Comparison of ENCODE assay signal across 10 cellular contexts in genomic region chr1:207873055-207873890, GRCh38. TPM values are rescaled to one million over a fixed set of nuclear protein-coding genes. Genes with fewer than 3 reads are reported as not detected.
DNase-seq lines count a peak whose midpoint lies in the region; ATAC-seq, FAIRE-seq and TF ChIP-seq lines count a peak whose summit lies in the region.
"Had no signal": no experiment of that assay in that cellular context is flagged by ENCODE, and none has a peak within 500 bp of the region (broad histone marks: within the 10 kb centered on the region; RNA-seq: fewer than 3 reads in every experiment).

No MANE protein-coding gene starts in this region.

- H3K36me3 ChIP-seq in spleen = no peaks in the 10 kb centered on the region

- no peak for TF ChIP-seq CTCF in spleen (IDR thresholded peaks at IDR 0.05 in 8 of 11, conservative IDR thresholded peaks at IDR 0.05 in 3 of 11)
- TF ChIP-seq CTCF in chondrocyte (IDR thresholded peaks at IDR 0.05) = no peak

- H3K27ac Mint-ChIP-seq in activated naive CD8-positive, alpha-beta T cell = peak overlapping the region; percentile 88
- H3K27ac Mint-ChIP-seq in chondrocyte (ENCODE audit: unreplicated experiment) = no peak overlapping the region

- H3K4me3 ChIP-seq in spleen = peak overlapping the region in 1 of 8 donors; percentile 21

- no peaks in the 10 kb centered on the region for H3K27me3 ChIP-seq in spleen (replicated peaks in 1 of 7)

- peak; percentile 27 for ATAC-seq in GM19463 (IDR thresholded peaks at IDR 0.05; ENCODE audit: unreplicated experiment)
- no peak for ATAC-seq in left lobe of liver
- ATAC-seq: esophagus mucosa had no signal

- peaks cover 64% of the 10 kb centered on the region for H3K4me1 Mint-ChIP-seq in activated naive CD8-positive, alpha-beta T cell (ENCODE audit: low read depth)
- peaks cover 11% of the 10 kb centered on the region for H3K4me1 Mint-ChIP-seq in chondrocyte (ENCODE audit: low read depth)

- FAIRE-seq in frontal cortex (lab: Jason Lieb, UNC) = no peak

- 6 to 20% (median 14%) methylated on average over 8 of the region's 8 CpGs for WGBS in spleen, 5 donors

- no peak for TF ChIP-seq POLR2A in spleen (IDR thresholded peaks at IDR 0.05)

- H3K9me3 Mint-ChIP-seq in activated naive CD8-positive, alpha-beta T cell (ENCODE audit: low read depth) = no peaks in the 10 kb centered on the region
- H3K9me3 Mint-ChIP-seq in chondrocyte (ENCODE audit: low read depth) = no peaks in the 10 kb centered on the region

- no peaks in the 10 kb centered on the region for H3K36me3 Mint-ChIP-seq in activated naive CD8-positive, alpha-beta T cell
- no peaks in the 10 kb centered on the region for H3K36me3 Mint-ChIP-seq in chondrocyte (ENCODE audit: low read depth)

- H3K4me3 Mint-ChIP-seq in activated naive CD8-positive, alpha-beta T cell = peak overlapping the region; percentile 65
- H3K4me3 Mint-ChIP-seq in chondrocyte (ENCODE audit: unreplicated experiment) = no peak overlapping the region

- intact Hi-C loops in spleen (cut with DNase I; ENCODE audit: low total_unique reads) = no loop called here

- peaks cover 17 to 77% (median 61%) of the 10 kb centered on the region in 6 donors for H3K4me1 ChIP-seq in spleen

- DNase-seq in NOMO-1 treated with dmso at 0.1 percent for 144 hours (lab: John Stamatoyannopoulos, UW; ENCODE audit: unreplicated experiment) (peak; percentile 29), spleen (no peak), left lobe of liver (ENCODE audit: low spot score) (no peak), cerebellar cortex (ENCODE audit: low spot score) (no peak), frontal cortex (ENCODE audit: low spot score in 2 of 2) (no peak), chondrocyte (ENCODE audit: low spot score) (no peak)
- DNase-seq: occipital lobe had no signal

- peak overlapping the region; percentile 19 to 68 (median 42) for H3K27ac ChIP-seq in spleen

- H3K9me3 ChIP-seq in spleen = no peaks in the 10 kb centered on the region

- no peaks in the 10 kb centered on the region for H3K27me3 Mint-ChIP-seq in activated naive CD8-positive, alpha-beta T cell
- no peaks in the 10 kb centered on the region for H3K27me3 Mint-ChIP-seq in chondrocyte (ENCODE audit: low read depth)

RNA-seq across cellular contexts. Expression of gene CD34, which starts 37.7 kb away (rescaled TPM):
- 10 to 100 TPM; 12.6 to 31.5 (median 22.0) TPM for total RNA-seq in spleen
- 10 to 100 TPM in 1 of 3 donors, 1 to 10 TPM in 2; 5.1 to 17.7 (median 6.7) TPM for polyA plus RNA-seq in spleen
- total RNA-seq in left lobe of liver = 1.1 TPM
- 0.82 TPM for total RNA-seq in frontal cortex
- total RNA-seq in chondrocyte = 0.12 to 0.15 TPM (median 0.13 TPM) in 3 replicates
